In the genomic region with DNA sequence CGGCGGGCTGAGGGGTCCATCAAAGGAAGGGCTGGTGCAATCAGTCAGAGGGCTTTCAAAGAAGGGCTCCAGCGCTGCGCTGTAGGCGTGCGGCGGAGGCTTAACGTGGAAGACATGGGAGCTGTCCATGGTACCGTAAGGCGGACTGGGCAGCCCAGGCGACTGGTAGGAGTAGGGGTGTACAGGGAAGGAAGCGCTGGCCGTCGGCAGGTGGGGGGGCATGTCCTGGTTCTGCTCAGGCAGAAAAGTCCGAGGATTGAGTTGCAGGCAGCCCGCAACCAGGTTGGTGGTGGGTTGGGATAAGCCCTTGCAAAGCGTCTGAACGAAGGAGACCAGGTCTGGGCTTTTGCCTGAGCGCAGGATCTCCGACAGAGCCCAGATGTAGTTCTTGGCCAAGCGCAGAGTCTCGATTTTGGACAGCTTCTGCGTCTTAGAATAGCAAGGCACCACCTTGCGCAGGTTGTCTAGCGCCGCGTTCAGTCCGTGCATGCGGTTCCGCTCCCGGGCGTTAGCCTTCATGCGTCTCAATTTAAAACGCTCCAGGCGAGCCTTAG, we compare ENCODE assay signal across 1 cellular context.
TF ChIP-seq lines count a peak whose summit lies in the region.

No MANE protein-coding gene starts in this region.

TF ChIP-seq in HepG2, 621 proteins besides CTCF, POLR2A, EP300 and RAD21 (continued from another document and continues in another):
- TF ChIP-seq, protein P1, sequence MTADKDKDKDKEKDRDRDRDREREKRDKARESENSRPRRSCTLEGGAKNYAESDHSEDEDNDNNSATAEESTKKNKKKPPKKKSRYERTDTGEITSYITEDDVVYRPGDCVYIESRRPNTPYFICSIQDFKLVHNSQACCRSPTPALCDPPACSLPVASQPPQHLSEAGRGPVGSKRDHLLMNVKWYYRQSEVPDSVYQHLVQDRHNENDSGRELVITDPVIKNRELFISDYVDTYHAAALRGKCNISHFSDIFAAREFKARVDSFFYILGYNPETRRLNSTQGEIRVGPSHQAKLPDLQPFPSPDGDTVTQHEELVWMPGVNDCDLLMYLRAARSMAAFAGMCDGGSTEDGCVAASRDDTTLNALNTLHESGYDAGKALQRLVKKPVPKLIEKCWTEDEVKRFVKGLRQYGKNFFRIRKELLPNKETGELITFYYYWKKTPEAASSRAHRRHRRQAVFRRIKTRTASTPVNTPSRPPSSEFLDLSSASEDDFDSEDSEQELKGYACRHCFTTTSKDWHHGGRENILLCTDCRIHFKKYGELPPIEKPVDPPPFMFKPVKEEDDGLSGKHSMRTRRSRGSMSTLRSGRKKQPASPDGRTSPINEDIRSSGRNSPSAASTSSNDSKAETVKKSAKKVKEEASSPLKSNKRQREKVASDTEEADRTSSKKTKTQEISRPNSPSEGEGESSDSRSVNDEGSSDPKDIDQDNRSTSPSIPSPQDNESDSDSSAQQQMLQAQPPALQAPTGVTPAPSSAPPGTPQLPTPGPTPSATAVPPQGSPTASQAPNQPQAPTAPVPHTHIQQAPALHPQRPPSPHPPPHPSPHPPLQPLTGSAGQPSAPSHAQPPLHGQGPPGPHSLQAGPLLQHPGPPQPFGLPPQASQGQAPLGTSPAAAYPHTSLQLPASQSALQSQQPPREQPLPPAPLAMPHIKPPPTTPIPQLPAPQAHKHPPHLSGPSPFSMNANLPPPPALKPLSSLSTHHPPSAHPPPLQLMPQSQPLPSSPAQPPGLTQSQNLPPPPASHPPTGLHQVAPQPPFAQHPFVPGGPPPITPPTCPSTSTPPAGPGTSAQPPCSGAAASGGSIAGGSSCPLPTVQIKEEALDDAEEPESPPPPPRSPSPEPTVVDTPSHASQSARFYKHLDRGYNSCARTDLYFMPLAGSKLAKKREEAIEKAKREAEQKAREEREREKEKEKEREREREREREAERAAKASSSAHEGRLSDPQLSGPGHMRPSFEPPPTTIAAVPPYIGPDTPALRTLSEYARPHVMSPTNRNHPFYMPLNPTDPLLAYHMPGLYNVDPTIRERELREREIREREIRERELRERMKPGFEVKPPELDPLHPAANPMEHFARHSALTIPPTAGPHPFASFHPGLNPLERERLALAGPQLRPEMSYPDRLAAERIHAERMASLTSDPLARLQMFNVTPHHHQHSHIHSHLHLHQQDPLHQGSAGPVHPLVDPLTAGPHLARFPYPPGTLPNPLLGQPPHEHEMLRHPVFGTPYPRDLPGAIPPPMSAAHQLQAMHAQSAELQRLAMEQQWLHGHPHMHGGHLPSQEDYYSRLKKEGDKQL (CRISPR knock-in tag; IDR thresholded peaks at IDR 0.05; ENCODE audit: low read depth) = no peak
- TF ChIP-seq KLF15 (CRISPR knock-in tag; IDR thresholded peaks at IDR 0.05; ENCODE audit: borderline replicate concordance) = peak; percentile 92; the same call in 1 of the 2 replicates
- TF ChIP-seq, protein P2, sequence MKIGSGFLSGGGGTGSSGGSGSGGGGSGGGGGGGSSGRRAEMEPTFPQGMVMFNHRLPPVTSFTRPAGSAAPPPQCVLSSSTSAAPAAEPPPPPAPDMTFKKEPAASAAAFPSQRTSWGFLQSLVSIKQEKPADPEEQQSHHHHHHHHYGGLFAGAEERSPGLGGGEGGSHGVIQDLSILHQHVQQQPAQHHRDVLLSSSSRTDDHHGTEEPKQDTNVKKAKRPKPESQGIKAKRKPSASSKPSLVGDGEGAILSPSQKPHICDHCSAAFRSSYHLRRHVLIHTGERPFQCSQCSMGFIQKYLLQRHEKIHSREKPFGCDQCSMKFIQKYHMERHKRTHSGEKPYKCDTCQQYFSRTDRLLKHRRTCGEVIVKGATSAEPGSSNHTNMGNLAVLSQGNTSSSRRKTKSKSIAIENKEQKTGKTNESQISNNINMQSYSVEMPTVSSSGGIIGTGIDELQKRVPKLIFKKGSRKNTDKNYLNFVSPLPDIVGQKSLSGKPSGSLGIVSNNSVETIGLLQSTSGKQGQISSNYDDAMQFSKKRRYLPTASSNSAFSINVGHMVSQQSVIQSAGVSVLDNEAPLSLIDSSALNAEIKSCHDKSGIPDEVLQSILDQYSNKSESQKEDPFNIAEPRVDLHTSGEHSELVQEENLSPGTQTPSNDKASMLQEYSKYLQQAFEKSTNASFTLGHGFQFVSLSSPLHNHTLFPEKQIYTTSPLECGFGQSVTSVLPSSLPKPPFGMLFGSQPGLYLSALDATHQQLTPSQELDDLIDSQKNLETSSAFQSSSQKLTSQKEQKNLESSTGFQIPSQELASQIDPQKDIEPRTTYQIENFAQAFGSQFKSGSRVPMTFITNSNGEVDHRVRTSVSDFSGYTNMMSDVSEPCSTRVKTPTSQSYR (CRISPR knock-in tag; IDR thresholded peaks at IDR 0.05; ENCODE audit: borderline replicate concordance) = peak; percentile 80; the same call in 1 of the 2 replicates
- TF ChIP-seq ZNF891 (CRISPR knock-in tag; IDR thresholded peaks at IDR 0.05) = peak; percentile 73
- no peak for TF ChIP-seq PHF20 (CRISPR knock-in tag; IDR thresholded peaks at IDR 0.05)
- TF ChIP-seq, protein P3, sequence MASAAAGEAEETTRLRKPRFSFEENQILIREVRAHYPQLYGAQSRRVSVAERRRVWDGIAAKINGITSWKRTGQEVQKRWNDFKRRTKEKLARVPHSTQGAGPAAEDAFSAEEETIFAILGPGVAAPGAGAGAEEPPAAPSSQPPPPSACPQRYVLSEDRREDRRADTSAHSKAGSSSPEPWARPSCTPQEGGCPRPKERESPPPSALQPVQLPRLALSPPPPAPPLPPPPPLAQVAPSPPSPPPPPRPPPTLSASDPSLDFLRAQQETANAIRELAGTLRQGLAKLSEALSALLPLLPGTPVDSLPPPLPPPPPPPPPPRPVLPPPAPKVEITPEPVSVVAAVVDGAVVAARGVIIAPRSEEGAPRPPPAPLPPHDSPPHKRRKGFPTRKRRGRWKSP (CRISPR knock-in tag; IDR thresholded peaks at IDR 0.05) = peak; percentile 76
- TF ChIP-seq ZNF496 (CRISPR knock-in tag; IDR thresholded peaks at IDR 0.05; ENCODE audit: insufficient replicate concordance) = no peak
- TF ChIP-seq, protein P4, sequence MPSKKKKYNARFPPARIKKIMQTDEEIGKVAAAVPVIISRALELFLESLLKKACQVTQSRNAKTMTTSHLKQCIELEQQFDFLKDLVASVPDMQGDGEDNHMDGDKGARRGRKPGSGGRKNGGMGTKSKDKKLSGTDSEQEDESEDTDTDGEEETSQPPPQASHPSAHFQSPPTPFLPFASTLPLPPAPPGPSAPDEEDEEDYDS (CRISPR knock-in tag; IDR thresholded peaks at IDR 0.05) = no peak
- no peak for TF ChIP-seq SRF (IDR thresholded peaks at IDR 0.05; ENCODE audit: low read depth, low read length)
- no peak; the same call in 1 of the 2 replicates for TF ChIP-seq NCOA5 (CRISPR knock-in tag; IDR thresholded peaks at IDR 0.05)
- peak; percentile 39; the same call in 1 of the 2 replicates for TF ChIP-seq ZNF329 (CRISPR knock-in tag; IDR thresholded peaks at IDR 0.05; ENCODE audit: low read depth)
- TF ChIP-seq ZNF709 (CRISPR knock-in tag; IDR thresholded peaks at IDR 0.05) = peak; percentile 94; the same call in 1 of the 2 replicates
- no peak for TF ChIP-seq PTBP1 (IDR thresholded peaks at IDR 0.05; ENCODE audit: low read depth, low read length, poor library complexity, severe bottlenecking)
- no peak for TF ChIP-seq PHB2 (IDR thresholded peaks at IDR 0.05; ENCODE audit: partially characterized antibody)
- TF ChIP-seq, protein P5, sequence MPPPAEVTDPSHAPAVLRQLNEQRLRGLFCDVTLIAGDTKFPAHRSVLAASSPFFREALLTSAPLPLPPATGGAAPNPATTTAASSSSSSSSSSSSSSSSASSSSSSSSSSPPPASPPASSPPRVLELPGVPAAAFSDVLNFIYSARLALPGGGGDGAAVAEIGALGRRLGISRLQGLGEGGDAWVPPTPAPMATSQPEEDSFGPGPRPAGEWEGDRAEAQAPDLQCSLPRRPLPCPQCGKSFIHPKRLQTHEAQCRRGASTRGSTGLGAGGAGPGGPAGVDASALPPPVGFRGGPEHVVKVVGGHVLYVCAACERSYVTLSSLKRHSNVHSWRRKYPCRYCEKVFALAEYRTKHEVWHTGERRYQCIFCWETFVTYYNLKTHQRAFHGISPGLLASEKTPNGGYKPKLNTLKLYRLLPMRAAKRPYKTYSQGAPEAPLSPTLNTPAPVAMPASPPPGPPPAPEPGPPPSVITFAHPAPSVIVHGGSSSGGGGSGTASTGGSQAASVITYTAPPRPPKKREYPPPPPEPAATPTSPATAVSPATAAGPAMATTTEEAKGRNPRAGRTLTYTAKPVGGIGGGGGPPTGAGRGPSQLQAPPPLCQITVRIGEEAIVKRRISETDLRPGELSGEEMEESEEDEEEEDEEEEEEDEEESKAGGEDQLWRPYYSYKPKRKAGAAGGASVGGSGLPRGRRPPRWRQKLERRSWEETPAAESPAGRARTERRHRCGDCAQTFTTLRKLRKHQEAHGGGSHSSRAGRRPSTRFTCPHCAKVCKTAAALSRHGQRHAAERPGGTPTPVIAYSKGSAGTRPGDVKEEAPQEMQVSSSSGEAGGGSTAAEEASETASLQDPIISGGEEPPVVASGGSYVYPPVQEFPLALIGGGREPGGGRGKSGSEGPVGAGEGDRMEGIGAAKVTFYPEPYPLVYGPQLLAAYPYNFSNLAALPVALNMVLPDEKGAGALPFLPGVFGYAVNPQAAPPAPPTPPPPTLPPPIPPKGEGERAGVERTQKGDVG (CRISPR knock-in tag; IDR thresholded peaks at IDR 0.05; ENCODE audit: borderline replicate concordance) = no peak
- TF ChIP-seq ZNF768 (CRISPR knock-in tag; IDR thresholded peaks at IDR 0.05) = peak; percentile 70
- TF ChIP-seq, protein P6, sequence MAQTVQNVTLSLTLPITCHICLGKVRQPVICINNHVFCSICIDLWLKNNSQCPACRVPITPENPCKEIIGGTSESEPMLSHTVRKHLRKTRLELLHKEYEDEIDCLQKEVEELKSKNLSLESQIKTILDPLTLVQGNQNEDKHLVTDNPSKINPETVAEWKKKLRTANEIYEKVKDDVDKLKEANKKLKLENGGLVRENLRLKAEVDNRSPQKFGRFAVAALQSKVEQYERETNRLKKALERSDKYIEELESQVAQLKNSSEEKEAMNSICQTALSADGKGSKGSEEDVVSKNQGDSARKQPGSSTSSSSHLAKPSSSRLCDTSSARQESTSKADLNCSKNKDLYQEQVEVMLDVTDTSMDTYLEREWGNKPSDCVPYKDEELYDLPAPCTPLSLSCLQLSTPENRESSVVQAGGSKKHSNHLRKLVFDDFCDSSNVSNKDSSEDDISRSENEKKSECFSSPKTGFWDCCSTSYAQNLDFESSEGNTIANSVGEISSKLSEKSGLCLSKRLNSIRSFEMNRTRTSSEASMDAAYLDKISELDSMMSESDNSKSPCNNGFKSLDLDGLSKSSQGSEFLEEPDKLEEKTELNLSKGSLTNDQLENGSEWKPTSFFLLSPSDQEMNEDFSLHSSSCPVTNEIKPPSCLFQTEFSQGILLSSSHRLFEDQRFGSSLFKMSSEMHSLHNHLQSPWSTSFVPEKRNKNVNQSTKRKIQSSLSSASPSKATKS (CRISPR knock-in tag; IDR thresholded peaks at IDR 0.05) = no peak
- TF ChIP-seq ZFP82 (CRISPR knock-in tag; IDR thresholded peaks at IDR 0.05; ENCODE audit: borderline replicate concordance) = no peak
- TF ChIP-seq ZNF558 (CRISPR knock-in tag; IDR thresholded peaks at IDR 0.05; ENCODE audit: borderline replicate concordance) = no peak; the same call in 1 of the 2 replicates
- no peak for TF ChIP-seq TCF7L2 (IDR thresholded peaks at IDR 0.05; ENCODE audit: low read depth, low read length)
- TF ChIP-seq ZNF468 (CRISPR knock-in tag; IDR thresholded peaks at IDR 0.05) = no peak
- TF ChIP-seq KDM4B (CRISPR knock-in tag; IDR thresholded peaks at IDR 0.05) = 0 out of 2 replicates have a peak, but pooled peaks have one; percentile 82
- TF ChIP-seq, protein P7, sequence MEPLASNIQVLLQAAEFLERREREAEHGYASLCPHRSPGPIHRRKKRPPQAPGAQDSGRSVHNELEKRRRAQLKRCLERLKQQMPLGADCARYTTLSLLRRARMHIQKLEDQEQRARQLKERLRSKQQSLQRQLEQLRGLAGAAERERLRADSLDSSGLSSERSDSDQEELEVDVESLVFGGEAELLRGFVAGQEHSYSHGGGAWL (CRISPR knock-in tag; IDR thresholded peaks at IDR 0.05) = peak; percentile 90; the same call in 1 of the 2 replicates
- 0 out of 2 replicates have a peak, but pooled peaks have one; percentile 32 for TF ChIP-seq ZNF556 (CRISPR knock-in tag; IDR thresholded peaks at IDR 0.05; ENCODE audit: borderline replicate concordance)
- TF ChIP-seq PITX1 (CRISPR knock-in tag; IDR thresholded peaks at IDR 0.05) = peak; percentile 86
- TF ChIP-seq FOXC1 (CRISPR knock-in tag; IDR thresholded peaks at IDR 0.05; ENCODE audit: borderline replicate concordance) = peak; percentile 90; the same call in 1 of the 2 replicates
- TF ChIP-seq, protein P8, sequence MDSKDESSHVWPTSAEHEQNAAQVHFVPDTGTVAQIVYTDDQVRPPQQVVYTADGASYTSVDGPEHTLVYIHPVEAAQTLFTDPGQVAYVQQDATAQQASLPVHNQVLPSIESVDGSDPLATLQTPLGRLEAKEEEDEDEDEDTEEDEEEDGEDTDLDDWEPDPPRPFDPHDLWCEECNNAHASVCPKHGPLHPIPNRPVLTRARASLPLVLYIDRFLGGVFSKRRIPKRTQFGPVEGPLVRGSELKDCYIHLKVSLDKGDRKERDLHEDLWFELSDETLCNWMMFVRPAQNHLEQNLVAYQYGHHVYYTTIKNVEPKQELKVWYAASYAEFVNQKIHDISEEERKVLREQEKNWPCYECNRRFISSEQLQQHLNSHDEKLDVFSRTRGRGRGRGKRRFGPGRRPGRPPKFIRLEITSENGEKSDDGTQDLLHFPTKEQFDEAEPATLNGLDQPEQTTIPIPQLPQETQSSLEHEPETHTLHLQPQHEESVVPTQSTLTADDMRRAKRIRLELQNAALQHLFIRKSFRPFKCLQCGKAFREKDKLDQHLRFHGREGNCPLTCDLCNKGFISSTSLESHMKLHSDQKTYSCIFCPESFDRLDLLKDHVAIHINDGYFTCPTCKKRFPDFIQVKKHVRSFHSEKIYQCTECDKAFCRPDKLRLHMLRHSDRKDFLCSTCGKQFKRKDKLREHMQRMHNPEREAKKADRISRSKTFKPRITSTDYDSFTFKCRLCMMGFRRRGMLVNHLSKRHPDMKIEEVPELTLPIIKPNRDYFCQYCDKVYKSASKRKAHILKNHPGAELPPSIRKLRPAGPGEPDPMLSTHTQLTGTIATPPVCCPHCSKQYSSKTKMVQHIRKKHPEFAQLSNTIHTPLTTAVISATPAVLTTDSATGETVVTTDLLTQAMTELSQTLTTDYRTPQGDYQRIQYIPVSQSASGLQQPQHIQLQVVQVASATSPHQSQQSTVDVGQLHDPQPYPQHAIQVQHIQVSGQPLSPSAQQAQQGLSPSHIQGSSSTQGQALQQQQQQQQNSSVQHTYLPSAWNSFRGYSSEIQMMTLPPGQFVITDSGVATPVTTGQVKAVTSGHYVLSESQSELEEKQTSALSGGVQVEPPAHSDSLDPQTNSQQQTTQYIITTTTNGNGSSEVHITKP (CRISPR knock-in tag; IDR thresholded peaks at IDR 0.05; ENCODE audit: low read depth) = no peak; the same call in 1 of the 2 replicates
- no peak for TF ChIP-seq ZNF207 (IDR thresholded peaks at IDR 0.05; ENCODE audit: borderline replicate concordance)
- TF ChIP-seq GLI4 (CRISPR knock-in tag; IDR thresholded peaks at IDR 0.05; ENCODE audit: borderline replicate concordance) = no peak; the same call in 1 of the 2 replicates
- TF ChIP-seq GATA4 (IDR thresholded peaks at IDR 0.05; ENCODE audit: borderline replicate concordance, low read depth) = no peak
